2 cellular contexts compared by ENCODE assay signal in the genomic region with DNA sequence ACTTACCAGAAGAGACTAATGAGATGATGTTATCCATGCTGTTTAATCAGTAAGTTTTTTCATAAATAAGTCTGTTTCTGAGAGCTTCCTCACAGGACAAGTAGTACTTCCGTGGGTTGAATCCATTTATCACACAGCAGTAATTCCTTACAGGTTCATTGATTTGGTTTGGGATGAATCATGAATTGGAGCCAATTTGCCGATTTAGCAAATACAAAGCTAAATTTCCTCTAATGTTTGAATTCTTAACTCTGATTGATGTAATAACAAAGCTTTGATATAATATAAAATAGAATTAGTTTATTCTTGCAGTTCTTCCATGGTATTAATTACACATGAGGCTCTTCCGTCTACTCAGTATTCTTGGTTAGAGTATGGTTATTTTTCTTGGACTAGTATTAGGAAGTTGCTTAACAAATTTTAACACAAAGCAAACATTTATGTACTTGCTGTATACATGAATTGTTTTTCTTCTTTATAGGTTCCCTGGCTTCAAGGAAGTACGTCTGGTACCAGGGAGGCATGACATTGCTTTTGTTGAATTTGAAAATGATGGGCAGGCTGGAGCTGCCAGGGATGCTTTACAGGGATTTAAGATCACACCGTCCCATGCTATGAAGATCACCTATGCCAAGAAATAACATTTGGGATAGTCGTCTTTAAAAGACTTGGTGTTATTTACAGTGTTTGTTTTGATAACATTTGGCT.
TF ChIP-seq lines count a peak whose summit lies in the region.

No MANE protein-coding gene starts in this region.

TF ChIP-seq in HepG2, 621 proteins besides CTCF, POLR2A, EP300 and RAD21:
- peak; percentile 93 to 94 for TF ChIP-seq MAFK (conservative IDR thresholded peaks at IDR 0.05 in 1 of 2, IDR thresholded peaks at IDR 0.05 in 1 of 2; ENCODE audit: low read length in 2 of 2)
- TF ChIP-seq KLF6 (CRISPR knock-in tag; IDR thresholded peaks at IDR 0.05), result no peak
- TF ChIP-seq MAFF (IDR thresholded peaks at IDR 0.05; ENCODE audit: low read depth, low read length), result peak; percentile 93

TF ChIP-seq in K562, 482 proteins besides CTCF, POLR2A, EP300 and RAD21:
- TF ChIP-seq CAMTA2 (CRISPR knock-in tag; conservative IDR thresholded peaks at IDR 0.05), result no peak
- TF ChIP-seq MAFF (IDR thresholded peaks at IDR 0.05; ENCODE audit: low read length), result peak; percentile 31; the same call in 1 of the 2 replicates
- TF ChIP-seq RBM14 (IDR thresholded peaks at IDR 0.05; ENCODE audit: borderline replicate concordance, insufficient read depth, low read depth, low read length), result no peak
- no peak for TF ChIP-seq ZC3H4 (CRISPR knock-in tag; IDR thresholded peaks at IDR 0.05; ENCODE audit: borderline replicate concordance)
- TF ChIP-seq RBM34 (IDR thresholded peaks at IDR 0.05; ENCODE audit: borderline replicate concordance, insufficient read depth, low read length), result no peak
- TF ChIP-seq ERF (CRISPR knock-in tag; IDR thresholded peaks at IDR 0.05), result no peak
- no peak for TF ChIP-seq MBD2 (IDR thresholded peaks at IDR 0.05; ENCODE audit: borderline replicate concordance, low read depth)
- TF ChIP-seq THRAP3 (IDR thresholded peaks at IDR 0.05; ENCODE audit: borderline replicate concordance), result no peak
- TF ChIP-seq C11orf30 (IDR thresholded peaks at IDR 0.05; ENCODE audit: low read depth), result 0 out of 2 replicates have a peak, but pooled peaks have one; percentile 13
- TF ChIP-seq U2AF2 (optimal IDR thresholded peaks at IDR 0.05; ENCODE audit: low read depth, low read length), result no peak
- TF ChIP-seq, protein P1, sequence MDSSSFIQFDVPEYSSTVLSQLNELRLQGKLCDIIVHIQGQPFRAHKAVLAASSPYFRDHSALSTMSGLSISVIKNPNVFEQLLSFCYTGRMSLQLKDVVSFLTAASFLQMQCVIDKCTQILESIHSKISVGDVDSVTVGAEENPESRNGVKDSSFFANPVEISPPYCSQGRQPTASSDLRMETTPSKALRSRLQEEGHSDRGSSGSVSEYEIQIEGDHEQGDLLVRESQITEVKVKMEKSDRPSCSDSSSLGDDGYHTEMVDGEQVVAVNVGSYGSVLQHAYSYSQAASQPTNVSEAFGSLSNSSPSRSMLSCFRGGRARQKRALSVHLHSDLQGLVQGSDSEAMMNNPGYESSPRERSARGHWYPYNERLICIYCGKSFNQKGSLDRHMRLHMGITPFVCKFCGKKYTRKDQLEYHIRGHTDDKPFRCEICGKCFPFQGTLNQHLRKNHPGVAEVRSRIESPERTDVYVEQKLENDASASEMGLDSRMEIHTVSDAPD (CRISPR knock-in tag; IDR thresholded peaks at IDR 0.05), result no peak
- TF ChIP-seq, protein P2, sequence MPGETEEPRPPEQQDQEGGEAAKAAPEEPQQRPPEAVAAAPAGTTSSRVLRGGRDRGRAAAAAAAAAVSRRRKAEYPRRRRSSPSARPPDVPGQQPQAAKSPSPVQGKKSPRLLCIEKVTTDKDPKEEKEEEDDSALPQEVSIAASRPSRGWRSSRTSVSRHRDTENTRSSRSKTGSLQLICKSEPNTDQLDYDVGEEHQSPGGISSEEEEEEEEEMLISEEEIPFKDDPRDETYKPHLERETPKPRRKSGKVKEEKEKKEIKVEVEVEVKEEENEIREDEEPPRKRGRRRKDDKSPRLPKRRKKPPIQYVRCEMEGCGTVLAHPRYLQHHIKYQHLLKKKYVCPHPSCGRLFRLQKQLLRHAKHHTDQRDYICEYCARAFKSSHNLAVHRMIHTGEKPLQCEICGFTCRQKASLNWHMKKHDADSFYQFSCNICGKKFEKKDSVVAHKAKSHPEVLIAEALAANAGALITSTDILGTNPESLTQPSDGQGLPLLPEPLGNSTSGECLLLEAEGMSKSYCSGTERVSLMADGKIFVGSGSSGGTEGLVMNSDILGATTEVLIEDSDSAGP (CRISPR knock-in tag; IDR thresholded peaks at IDR 0.05), result no peak
- no peak for TF ChIP-seq LCOR (CRISPR knock-in tag; IDR thresholded peaks at IDR 0.05)
- TF ChIP-seq, protein P3, sequence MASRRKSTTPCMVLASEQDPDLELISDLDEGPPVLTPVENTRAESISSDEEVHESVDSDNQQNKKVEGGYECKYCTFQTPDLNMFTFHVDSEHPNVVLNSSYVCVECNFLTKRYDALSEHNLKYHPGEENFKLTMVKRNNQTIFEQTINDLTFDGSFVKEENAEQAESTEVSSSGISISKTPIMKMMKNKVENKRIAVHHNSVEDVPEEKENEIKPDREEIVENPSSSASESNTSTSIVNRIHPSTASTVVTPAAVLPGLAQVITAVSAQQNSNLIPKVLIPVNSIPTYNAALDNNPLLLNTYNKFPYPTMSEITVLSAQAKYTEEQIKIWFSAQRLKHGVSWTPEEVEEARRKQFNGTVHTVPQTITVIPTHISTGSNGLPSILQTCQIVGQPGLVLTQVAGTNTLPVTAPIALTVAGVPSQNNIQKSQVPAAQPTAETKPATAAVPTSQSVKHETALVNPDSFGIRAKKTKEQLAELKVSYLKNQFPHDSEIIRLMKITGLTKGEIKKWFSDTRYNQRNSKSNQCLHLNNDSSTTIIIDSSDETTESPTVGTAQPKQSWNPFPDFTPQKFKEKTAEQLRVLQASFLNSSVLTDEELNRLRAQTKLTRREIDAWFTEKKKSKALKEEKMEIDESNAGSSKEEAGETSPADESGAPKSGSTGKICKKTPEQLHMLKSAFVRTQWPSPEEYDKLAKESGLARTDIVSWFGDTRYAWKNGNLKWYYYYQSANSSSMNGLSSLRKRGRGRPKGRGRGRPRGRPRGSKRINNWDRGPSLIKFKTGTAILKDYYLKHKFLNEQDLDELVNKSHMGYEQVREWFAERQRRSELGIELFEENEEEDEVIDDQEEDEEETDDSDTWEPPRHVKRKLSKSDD (conservative IDR thresholded peaks at IDR 0.05; ENCODE audit: low read length), result no peak
- TF ChIP-seq ZNF143 (CRISPR knock-in tag; IDR thresholded peaks at IDR 0.05), result no peak
- no peak for TF ChIP-seq RBM17 (IDR thresholded peaks at IDR 0.05; ENCODE audit: borderline replicate concordance, low read depth, low read length)
- TF ChIP-seq, protein P4, sequence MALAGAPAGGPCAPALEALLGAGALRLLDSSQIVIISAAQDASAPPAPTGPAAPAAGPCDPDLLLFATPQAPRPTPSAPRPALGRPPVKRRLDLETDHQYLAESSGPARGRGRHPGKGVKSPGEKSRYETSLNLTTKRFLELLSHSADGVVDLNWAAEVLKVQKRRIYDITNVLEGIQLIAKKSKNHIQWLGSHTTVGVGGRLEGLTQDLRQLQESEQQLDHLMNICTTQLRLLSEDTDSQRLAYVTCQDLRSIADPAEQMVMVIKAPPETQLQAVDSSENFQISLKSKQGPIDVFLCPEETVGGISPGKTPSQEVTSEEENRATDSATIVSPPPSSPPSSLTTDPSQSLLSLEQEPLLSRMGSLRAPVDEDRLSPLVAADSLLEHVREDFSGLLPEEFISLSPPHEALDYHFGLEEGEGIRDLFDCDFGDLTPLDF (CRISPR knock-in tag; IDR thresholded peaks at IDR 0.05), result no peak
